In genomic region chr2:42245392-42245791, GRCh38 we compare ENCODE assay signal across 14 cellular contexts.
DNase-seq lines count a peak whose midpoint lies in the region; ATAC-seq and TF ChIP-seq lines count a peak whose summit lies in the region.
"Had no signal": no experiment of that assay in that cellular context is flagged by ENCODE, and none has a peak within 500 bp of the region (broad histone marks: within the 10 kb centered on the region; RNA-seq: fewer than 3 reads in every experiment).

No MANE protein-coding gene starts in this region.

- H3K36me3 ChIP-seq in adipocyte (ENCODE audit: control insufficient read depth, insufficient read depth, low read length, severe bottlenecking): no peaks in the 10 kb centered on the region
- H3K36me3 ChIP-seq in subcutaneous abdominal adipose tissue (ENCODE audit: control insufficient read depth in 5 of 5, insufficient read depth in 5 of 5, low read length in 5 of 5): peaks cover 0 to 2% (median 0%) of the 10 kb centered on the region in 5 donors
- H3K36me3 ChIP-seq in SJCRH30: peaks cover 18% of the 10 kb centered on the region

- H3K9ac ChIP-seq in adipocyte (ENCODE audit: low read length): peak overlapping the region; percentile 41
- no peak overlapping the region for H3K9ac ChIP-seq in subcutaneous abdominal adipose tissue (ENCODE audit: low read length in 5 of 5)
- H3K9ac ChIP-seq: GM23248 had no signal

- no peak for TF ChIP-seq CTCF in fibroblast of the aortic adventitia (IDR thresholded peaks at IDR 0.05; ENCODE audit: insufficient read depth, low read length)

- H3K4me1 ChIP-seq in adipocyte (ENCODE audit: control insufficient read depth, insufficient read depth, low read length) (peaks cover 13% of the 10 kb centered on the region), subcutaneous abdominal adipose tissue (ENCODE audit: control insufficient read depth in 5 of 5, insufficient read depth in 5 of 5, low read length in 5 of 5) (peaks cover 0 to 27% (median 16%) of the 10 kb centered on the region in 5 donors), SJCRH30 (peaks cover 16% of the 10 kb centered on the region)

- H3K4me3 ChIP-seq in adipocyte (ENCODE audit: low read length): peak overlapping the region; percentile 24
- H3K4me3 ChIP-seq in fibroblast of the aortic adventitia (ENCODE audit: low read depth, low read length): no peak overlapping the region
- H3K4me3 ChIP-seq in subcutaneous abdominal adipose tissue (ENCODE audit: low read depth in 1 of 5, low read length in 5 of 5): peak overlapping the region in 1 of 5 donors; percentile 49
- no peak overlapping the region for H3K4me3 ChIP-seq in SJCRH30
- H3K4me3 ChIP-seq: GM23248 had no signal

- ATAC-seq in HG03097 (IDR thresholded peaks at IDR 0.05; ENCODE audit: low FRiP score, unreplicated experiment): no peak
- ATAC-seq: CD8-positive, alpha-beta T cell had no signal

- H3K27me3 ChIP-seq in adipocyte (replicated peaks; ENCODE audit: control insufficient read depth, insufficient read depth, low read length) (no peaks in the 10 kb centered on the region), subcutaneous abdominal adipose tissue (ENCODE audit: control insufficient read depth in 5 of 5, insufficient read depth in 4 of 5, low read length in 5 of 5) (no peaks in the 10 kb centered on the region), SJCRH30 (no peaks in the 10 kb centered on the region)

- H3K9me3 ChIP-seq in adipocyte (ENCODE audit: control insufficient read depth, low read length): no peaks in the 10 kb centered on the region
- H3K9me3 ChIP-seq in subcutaneous abdominal adipose tissue (ENCODE audit: control insufficient read depth in 5 of 5, low read length in 5 of 5): no peaks in the 10 kb centered on the region
- H3K9me3 ChIP-seq in SJCRH30 (replicated peaks): no peaks in the 10 kb centered on the region
- H3K9me3 ChIP-seq: Caco-2 had no signal

- DNase-seq in adipocyte (ENCODE audit: low read depth): no peak
- peak; percentile 42 for DNase-seq in fibroblast of the aortic adventitia (ENCODE audit: low read depth)
- no peak for DNase-seq in OCI-M2 (lab: John Stamatoyannopoulos, UW; ENCODE audit: unreplicated experiment)
- no peak for DNase-seq in SJCRH30
- DNase-seq: C1 segment of cervical spinal cord; Caco-2; CD8-positive, alpha-beta T cell; DMS153; DND-41; GM23248; H7; HFFc6 had no signal

- H3K27ac ChIP-seq in subcutaneous abdominal adipose tissue (ENCODE audit: low read depth, low read length) (peak overlapping the region; percentile 15), SJCRH30 (no peak overlapping the region)
- H3K27ac ChIP-seq: GM23248 had no signal
